1 cellular context compared by ENCODE assay signal in genomic region chr1:182120411-182121258, GRCh38.
TF ChIP-seq lines count a peak whose summit lies in the region.

No MANE protein-coding gene starts in this region.

TF ChIP-seq in A549, 52 proteins besides CTCF, POLR2A, EP300 and RAD21 (continued from another document):
- no peak for TF ChIP-seq REST (IDR thresholded peaks at IDR 0.05)
- peak; percentile 3; the same call in 1 of the 3 replicates for TF ChIP-seq SMC3 (IDR thresholded peaks at IDR 0.05)
- TF ChIP-seq CEBPB (IDR thresholded peaks at IDR 0.05), result peak; percentile 58 to 65; a peak in 3 of 4 replicates
- TF ChIP-seq MAZ (IDR thresholded peaks at IDR 0.05; ENCODE audit: borderline replicate concordance, low read depth, low read length), result no peak
- no peak for TF ChIP-seq NPAS2 (CRISPR knock-in tag; IDR thresholded peaks at IDR 0.05; ENCODE audit: borderline replicate concordance)
- no peak for TF ChIP-seq MAFK (IDR thresholded peaks at IDR 0.05; ENCODE audit: partially characterized antibody)
- TF ChIP-seq USF2 (IDR thresholded peaks at IDR 0.05), result no peak
- no peak for TF ChIP-seq HMGXB4 (CRISPR knock-in tag; IDR thresholded peaks at IDR 0.05; ENCODE audit: borderline replicate concordance)
- TF ChIP-seq CBX2 (IDR thresholded peaks at IDR 0.05; ENCODE audit: borderline replicate concordance, low read depth), result no peak
- TF ChIP-seq EHF (CRISPR knock-in tag; IDR thresholded peaks at IDR 0.05), result no peak
- TF ChIP-seq ZC3H11A (IDR thresholded peaks at IDR 0.05), result no peak
- no peak for TF ChIP-seq TFCP2L1 (CRISPR knock-in tag; IDR thresholded peaks at IDR 0.05)
- TF ChIP-seq FOSL2 (IDR thresholded peaks at IDR 0.05), result peak; percentile 6; the same call in 1 of the 2 replicates
- TF ChIP-seq FOSL2 (CRISPR knock-in tag; IDR thresholded peaks at IDR 0.05), result peak; percentile 45
- TF ChIP-seq NFE2L2 (conservative IDR thresholded peaks at IDR 0.05; ENCODE audit: low read length), result no peak
- TF ChIP-seq HOXB5 (CRISPR knock-in tag; IDR thresholded peaks at IDR 0.05), result no peak
- TF ChIP-seq RNF2 (IDR thresholded peaks at IDR 0.05; ENCODE audit: borderline replicate concordance, low read depth), result no peak
- no peak for TF ChIP-seq HEYL (CRISPR knock-in tag; IDR thresholded peaks at IDR 0.05)
- TF ChIP-seq GATA3 (IDR thresholded peaks at IDR 0.05; ENCODE audit: borderline replicate concordance), result peak; percentile 83
- TF ChIP-seq POLR2AphosphoS2 (conservative IDR thresholded peaks at IDR 0.05; ENCODE audit: low read length), result no peak
- no peak for TF ChIP-seq ESRRA (IDR thresholded peaks at IDR 0.05; ENCODE audit: borderline replicate concordance, low read length)
- TF ChIP-seq JUN (IDR thresholded peaks at IDR 0.05), result peak; percentile 69 to 77; a peak in 3 of 5 replicates
- no peak for TF ChIP-seq RCOR1 (IDR thresholded peaks at IDR 0.05; ENCODE audit: low read depth, low read length)
- no peak for TF ChIP-seq HDAC2 (IDR thresholded peaks at IDR 0.05)
- peak; percentile 71; the same call in 1 of the 2 replicates for TF ChIP-seq JUNB (IDR thresholded peaks at IDR 0.05)
- no peak for TF ChIP-seq EHMT2 (IDR thresholded peaks at IDR 0.05; ENCODE audit: low read depth)
- no peak for TF ChIP-seq HOXB13 (CRISPR knock-in tag; IDR thresholded peaks at IDR 0.05; ENCODE audit: low read depth)
- TF ChIP-seq PBX3 (IDR thresholded peaks at IDR 0.05), result no peak
TF ChIP-seq in A549: peak in this region for 9.
